In genomic region chr6:13156381-13156780, GRCh38 we compare ENCODE assay signal across 20 cellular contexts.
DNase-seq lines count a peak whose midpoint lies in the region; ATAC-seq and TF ChIP-seq lines count a peak whose summit lies in the region.
"Had no signal": no experiment of that assay in that cellular context is flagged by ENCODE, and none has a peak within 500 bp of the region (broad histone marks: within the 10 kb centered on the region; RNA-seq: fewer than 3 reads in every experiment).

No MANE protein-coding gene starts in this region.

- H3K27ac ChIP-seq in right atrium auricular region, result no peak overlapping the region
- no peak overlapping the region for H3K27ac ChIP-seq in left ventricle myocardium inferior (replicated peaks)
- no peak overlapping the region for H3K27ac ChIP-seq in osteoblast (ENCODE audit: low read depth, low read length)
- H3K27ac ChIP-seq: 22Rv1, KMS-11, RWPE1 had no signal

- H3K4me2 ChIP-seq in osteoblast (ENCODE audit: insufficient read depth, low read length), result no peak overlapping the region
- H3K4me2 ChIP-seq: KMS-11 had no signal

- no peaks in the 10 kb centered on the region for H3K79me2 ChIP-seq in osteoblast (ENCODE audit: insufficient read depth, low read length)

- no peaks in the 10 kb centered on the region for H4K20me1 ChIP-seq in osteoblast (ENCODE audit: insufficient read depth, low read length)

- H3K9me3 ChIP-seq in right atrium auricular region, result no peaks in the 10 kb centered on the region
- H3K9me3 ChIP-seq in left ventricle myocardium inferior (replicated peaks), result no peaks in the 10 kb centered on the region
- no peaks in the 10 kb centered on the region for H3K9me3 ChIP-seq in osteoblast (ENCODE audit: low read depth, low read length)
- H3K9me3 ChIP-seq: Caco-2 had no signal

- no peaks in the 10 kb centered on the region for H3K27me3 ChIP-seq in right atrium auricular region
- no peaks in the 10 kb centered on the region for H3K27me3 ChIP-seq in left ventricle myocardium inferior (ENCODE audit: low read depth)
- no peaks in the 10 kb centered on the region for H3K27me3 ChIP-seq in osteoblast (ENCODE audit: insufficient read depth, low read length)

- H3K4me1 ChIP-seq in right atrium auricular region (no peaks in the 10 kb centered on the region), left ventricle myocardium inferior (peaks cover 17% of the 10 kb centered on the region), osteoblast (ENCODE audit: insufficient read depth, low read length) (no peaks in the 10 kb centered on the region)
- H3K4me1 ChIP-seq: Caco-2 had no signal

- DNase-seq in AG08395 (ENCODE audit: low spot score) (peak; percentile 13), M059J (ENCODE audit: low read depth) (peak; percentile 56), astrocyte of the hippocampus (ENCODE audit: low read depth, low spot score) (peak; percentile 83), fibroblast of the aortic adventitia (ENCODE audit: low read depth) (peak; percentile 2), right atrium auricular region (ENCODE audit: low spot score) (no peak), left ventricle myocardium inferior (no peak), osteoblast (ENCODE audit: insufficient read length, low spot score, missing footprints) (no peak)
- DNase-seq: Caco-2; CD4-positive, alpha-beta T cell; DMS153; EL; NCI-H1048; NCI-H1436 treated with DMSO at 0.1 percent for 48 hours; NCI-H2029; NCI-H345; NCI-H524 treated with DMSO at 0.1 percent for 48 hours had no signal

- H3K36me3 ChIP-seq in right atrium auricular region, result no peaks in the 10 kb centered on the region
- H3K36me3 ChIP-seq in left ventricle myocardium inferior, result peaks cover 11% of the 10 kb centered on the region
- H3K36me3 ChIP-seq in osteoblast (ENCODE audit: insufficient read depth, low read length), result no peaks in the 10 kb centered on the region

- no peak overlapping the region for H2AFZ ChIP-seq in osteoblast (ENCODE audit: low read length)

- ATAC-seq in HG02840 (IDR thresholded peaks at IDR 0.05; ENCODE audit: low FRiP score, unreplicated experiment), result no peak

- intact Hi-C loops in left ventricle myocardium inferior (cut with micrococcal nuclease), result no loop called here

- H3K4me3 ChIP-seq in fibroblast of the aortic adventitia (ENCODE audit: low read depth, low read length) (no peak overlapping the region), right atrium auricular region (no peak overlapping the region), left ventricle myocardium inferior (no peak overlapping the region), osteoblast (ENCODE audit: insufficient read depth, low read length) (no peak overlapping the region)

- TF ChIP-seq CTCF in fibroblast of the aortic adventitia (IDR thresholded peaks at IDR 0.05; ENCODE audit: insufficient read depth, low read length) (no peak), right atrium auricular region (IDR thresholded peaks at IDR 0.05) (no peak), left ventricle myocardium inferior (IDR thresholded peaks at IDR 0.05; ENCODE audit: borderline replicate concordance) (no peak), osteoblast (IDR thresholded peaks at IDR 0.05; ENCODE audit: extremely low read depth, low read depth, low read length) (no peak)

Comparison
In these comparisons a context has a peak if more than half of its experiments do, and no peak if none do; other contexts are left out.
1. DNase-seq: peak in AG08395 (single experiment), M059J (single experiment), astrocyte of the hippocampus (single experiment) and fibroblast of the aortic adventitia (single experiment); none in right atrium auricular region (single experiment), left ventricle myocardium inferior (single experiment) and osteoblast (single experiment).